Comparison of ENCODE assay signal across 13 cellular contexts in genomic region chr11:110366234-110366633, GRCh38.
DNase-seq lines count a peak whose midpoint lies in the region; ATAC-seq, FAIRE-seq and TF ChIP-seq lines count a peak whose summit lies in the region.
"Had no signal": no experiment of that assay in that cellular context is flagged by ENCODE, and none has a peak within 500 bp of the region (broad histone marks: within the 10 kb centered on the region; RNA-seq: fewer than 3 reads in every experiment).

No MANE protein-coding gene starts in this region.

- TF ChIP-seq CTCF in right lobe of liver (IDR thresholded peaks at IDR 0.05) (no peak), HepG2 (CRISPR knock-in tag; IDR thresholded peaks at IDR 0.05) (no peak), adrenal gland (IDR thresholded peaks at IDR 0.05) (no peak), GM10266 (IDR thresholded peaks at IDR 0.05; ENCODE audit: control insufficient read depth, insufficient read depth, low read depth, missing control alignments) (no peak)

- 47% methylated on average over 3 of the region's 5 CpGs for WGBS in right lobe of liver (ENCODE audit: insufficient coverage, low coverage, low lambda C conversion rate, missing lambda C conversion rate)
- whole genome bisulfite sequencing in HepG2 (ENCODE audit: low lambda C conversion rate): 60% methylated on average over 5 of the region's 5 CpGs
- 23 to 31% (median 24%) methylated on average over 5 of the region's 5 CpGs for WGBS in adrenal gland, 4 donors

- intact Hi-C loops in right lobe of liver (cut with DNase I): loop anchor here in 1 of 2 donors (5.0 kb wide), 1 partner anchor 164 kb away; no protein-coding TSS in a partner anchor
- intact Hi-C loops in HepG2 (cut with micrococcal nuclease; ENCODE audit: unreplicated experiment): loop anchor here (2.0 kb wide), 1 partner anchor 165 kb away; no protein-coding TSS in a partner anchor
- intact Hi-C loops in adrenal gland (cut with DNase I): loop anchor here in 1 of 2 donors (10.0 kb wide), 1 partner anchor 61 kb away; no protein-coding TSS in a partner anchor

- TF ChIP-seq EP300 in HepG2 (IDR thresholded peaks at IDR 0.05; ENCODE audit: low read depth in 2 of 2, low read length in 2 of 2): no peak
- no peak for TF ChIP-seq EP300 in HepG2 (CRISPR knock-in tag; IDR thresholded peaks at IDR 0.05; ENCODE audit: borderline replicate concordance)

- no peaks in the 10 kb centered on the region for H3K79me2 ChIP-seq in HepG2 (ENCODE audit: insufficient read depth, low read length)

- H3K27ac ChIP-seq in right lobe of liver: no peak overlapping the region
- H3K27ac ChIP-seq in HepG2 (ENCODE audit: extremely low read length, insufficient read depth, low read length): no peak overlapping the region
- peak overlapping the region in 4 of 5 donors; percentile 42 to 71 (median 66) for H3K27ac ChIP-seq in adrenal gland

- no peak for TF ChIP-seq RAD21 in HepG2 (CRISPR knock-in tag; IDR thresholded peaks at IDR 0.05)

- no peak overlapping the region for H2AFZ ChIP-seq in HepG2 (ENCODE audit: low read length)

- no peaks in the 10 kb centered on the region for H3K9me3 ChIP-seq in right lobe of liver
- no peaks in the 10 kb centered on the region for H3K9me3 ChIP-seq in HepG2 (ENCODE audit: low read length)
- H3K9me3 ChIP-seq in adrenal gland (replicated peaks in 1 of 3): no peaks in the 10 kb centered on the region
- H3K9me3 ChIP-seq: gastroesophageal sphincter had no signal

- no peak overlapping the region for H3K4me2 ChIP-seq in HepG2 (ENCODE audit: low read depth, low read length)

- FAIRE-seq in HepG2 (lab: Jason Lieb, UNC): no peak
- FAIRE-seq: GM18507, H1 had no signal

- H3K4me1 ChIP-seq in right lobe of liver (peaks cover 0 to 6% (median 2%) of the 10 kb centered on the region in 4 donors), HepG2 (ENCODE audit: insufficient read depth, low read length) (peaks cover 13% of the 10 kb centered on the region), adrenal gland (replicated peaks in 1 of 2) (peaks cover 30 to 33% of the 10 kb centered on the region in 2 donors)

- in situ Hi-C loops in HepG2 (cut with HindIII; ENCODE audit: extremely low pct_ligation_motif_present, low pct_unique_long_range_greater_than_20kb): no loop called here

- H4K20me1 ChIP-seq in HepG2 (ENCODE audit: insufficient read depth, low read length): no peaks in the 10 kb centered on the region

- H3K27me3 ChIP-seq in right lobe of liver (no peaks in the 10 kb centered on the region), HepG2 (ENCODE audit: control insufficient read depth in 1 of 2, insufficient read depth in 2 of 2, low read length in 2 of 2) (no peaks in the 10 kb centered on the region; a peak in 1 of 5 replicates), adrenal gland (no peaks in the 10 kb centered on the region)
- H3K27me3 ChIP-seq: gastroesophageal sphincter had no signal

- no peak overlapping the region for H3K4me3 ChIP-seq in right lobe of liver
- H3K4me3 ChIP-seq in HepG2 (replicated peaks in 1 of 3; ENCODE audit: insufficient read depth in 1 of 3, low read depth in 2 of 3, low read length in 3 of 3): no peak overlapping the region
- H3K4me3 ChIP-seq in adrenal gland: no peak overlapping the region
- H3K4me3 ChIP-seq: gastroesophageal sphincter had no signal

- H3K9ac ChIP-seq in HepG2 (ENCODE audit: insufficient read depth, low read depth, low read length): no peak overlapping the region

- CTCF ChIA-PET in HepG2 (lab: Yijun Ruan, JAX; ENCODE audit: low intra/inter-chr PET ratio, low total read pairs): no interaction called here

- H3K36me3 ChIP-seq in right lobe of liver (no peaks in the 10 kb centered on the region), HepG2 (replicated peaks in 1 of 2; ENCODE audit: control insufficient read depth in 1 of 2, insufficient read depth in 2 of 2, low read length in 2 of 2) (no peaks in the 10 kb centered on the region), adrenal gland (replicated peaks in 1 of 2) (no peaks in the 10 kb centered on the region)
- H3K36me3 ChIP-seq: gastroesophageal sphincter had no signal

- no TSS peak for BruUV-seq in HepG2 (replicated peaks; lab: Mats Ljungman, UMichigan)

- POLR2A ChIA-PET in HepG2 (lab: Yijun Ruan, JAX): no interaction called here

- ATAC-seq in right lobe of liver (peak; percentile 38 to 58 (median 46)), HepG2 (no peak; the same call in 2 of the 3 replicates), GM21737 (IDR thresholded peaks at IDR 0.05; ENCODE audit: unreplicated experiment) (no peak), GM19324 (IDR thresholded peaks at IDR 0.05; ENCODE audit: low FRiP score, unreplicated experiment) (no peak)
- ATAC-seq: gastroesophageal sphincter; naive thymus-derived CD4-positive, alpha-beta T cell had no signal

- DNase-seq in right lobe of liver (peak; percentile 58 to 61 (median 59)), HepG2 (ENCODE audit: low spot score) (no peak), adrenal gland (peak; percentile 70 to 91 (median 85)), kidney tubule cell (ENCODE audit: low spot score) (peak; percentile 50), ecto neural progenitor cell (ENCODE audit: low spot score) (no peak), GM10266 (ENCODE audit: extremely low spot score) (no peak)
- DNase-seq: activated CD4-positive, CD25-positive, alpha-beta regulatory T cell; naive thymus-derived CD4-positive, alpha-beta T cell had no signal

- TF ChIP-seq POLR2A in right lobe of liver (IDR thresholded peaks at IDR 0.05) (no peak), HepG2 (IDR thresholded peaks at IDR 0.05; ENCODE audit: insufficient read depth in 1 of 2, low read depth in 2 of 2, low read length in 2 of 2) (no peak), adrenal gland (IDR thresholded peaks at IDR 0.05) (no peak)

TF ChIP-seq in HepG2, 621 proteins besides CTCF, POLR2A, EP300 and RAD21 (continues in another document):
- no peak for TF ChIP-seq NFKBIZ (CRISPR knock-in tag; IDR thresholded peaks at IDR 0.05)
- TF ChIP-seq, protein P1, sequence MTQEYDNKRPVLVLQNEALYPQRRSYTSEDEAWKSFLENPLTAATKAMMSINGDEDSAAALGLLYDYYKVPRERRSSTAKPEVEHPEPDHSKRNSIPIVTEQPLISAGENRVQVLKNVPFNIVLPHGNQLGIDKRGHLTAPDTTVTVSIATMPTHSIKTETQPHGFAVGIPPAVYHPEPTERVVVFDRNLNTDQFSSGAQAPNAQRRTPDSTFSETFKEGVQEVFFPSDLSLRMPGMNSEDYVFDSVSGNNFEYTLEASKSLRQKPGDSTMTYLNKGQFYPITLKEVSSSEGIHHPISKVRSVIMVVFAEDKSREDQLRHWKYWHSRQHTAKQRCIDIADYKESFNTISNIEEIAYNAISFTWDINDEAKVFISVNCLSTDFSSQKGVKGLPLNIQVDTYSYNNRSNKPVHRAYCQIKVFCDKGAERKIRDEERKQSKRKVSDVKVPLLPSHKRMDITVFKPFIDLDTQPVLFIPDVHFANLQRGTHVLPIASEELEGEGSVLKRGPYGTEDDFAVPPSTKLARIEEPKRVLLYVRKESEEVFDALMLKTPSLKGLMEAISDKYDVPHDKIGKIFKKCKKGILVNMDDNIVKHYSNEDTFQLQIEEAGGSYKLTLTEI (CRISPR knock-in tag; conservative IDR thresholded peaks at IDR 0.05): no peak
- TF ChIP-seq ZNF225 (CRISPR knock-in tag; IDR thresholded peaks at IDR 0.05): no peak
- TF ChIP-seq, protein P2, sequence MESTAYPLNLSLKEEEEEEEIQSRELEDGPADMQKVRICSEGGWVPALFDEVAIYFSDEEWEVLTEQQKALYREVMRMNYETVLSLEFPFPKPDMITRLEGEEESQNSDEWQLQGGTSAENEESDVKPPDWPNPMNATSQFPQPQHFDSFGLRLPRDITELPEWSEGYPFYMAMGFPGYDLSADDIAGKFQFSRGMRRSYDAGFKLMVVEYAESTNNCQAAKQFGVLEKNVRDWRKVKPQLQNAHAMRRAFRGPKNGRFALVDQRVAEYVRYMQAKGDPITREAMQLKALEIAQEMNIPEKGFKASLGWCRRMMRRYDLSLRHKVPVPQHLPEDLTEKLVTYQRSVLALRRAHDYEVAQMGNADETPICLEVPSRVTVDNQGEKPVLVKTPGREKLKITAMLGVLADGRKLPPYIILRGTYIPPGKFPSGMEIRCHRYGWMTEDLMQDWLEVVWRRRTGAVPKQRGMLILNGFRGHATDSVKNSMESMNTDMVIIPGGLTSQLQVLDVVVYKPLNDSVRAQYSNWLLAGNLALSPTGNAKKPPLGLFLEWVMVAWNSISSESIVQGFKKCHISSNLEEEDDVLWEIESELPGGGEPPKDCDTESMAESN (CRISPR knock-in tag; conservative IDR thresholded peaks at IDR 0.05): no peak
- TF ChIP-seq FOXO1 (CRISPR knock-in tag; IDR thresholded peaks at IDR 0.05): no peak

Comparison
In these comparisons a context has a peak if more than half of its experiments do, and no peak if none do; other contexts are left out.
1. ATAC-seq: peak in right lobe of liver (4 of 4); none in HepG2 (single experiment), GM21737 (single experiment) and GM19324 (single experiment).
2. DNase-seq: peak in right lobe of liver (3 of 3), adrenal gland (7 of 7) and kidney tubule cell (single experiment); none in HepG2 (single experiment), ecto neural progenitor cell (single experiment) and GM10266 (single experiment).
3. H3K27ac ChIP-seq: peak in adrenal gland (4 of 5); none in right lobe of liver (0 of 3) and HepG2 (single experiment).